ENCODE assay signal across 9 cellular contexts in the genomic region with DNA sequence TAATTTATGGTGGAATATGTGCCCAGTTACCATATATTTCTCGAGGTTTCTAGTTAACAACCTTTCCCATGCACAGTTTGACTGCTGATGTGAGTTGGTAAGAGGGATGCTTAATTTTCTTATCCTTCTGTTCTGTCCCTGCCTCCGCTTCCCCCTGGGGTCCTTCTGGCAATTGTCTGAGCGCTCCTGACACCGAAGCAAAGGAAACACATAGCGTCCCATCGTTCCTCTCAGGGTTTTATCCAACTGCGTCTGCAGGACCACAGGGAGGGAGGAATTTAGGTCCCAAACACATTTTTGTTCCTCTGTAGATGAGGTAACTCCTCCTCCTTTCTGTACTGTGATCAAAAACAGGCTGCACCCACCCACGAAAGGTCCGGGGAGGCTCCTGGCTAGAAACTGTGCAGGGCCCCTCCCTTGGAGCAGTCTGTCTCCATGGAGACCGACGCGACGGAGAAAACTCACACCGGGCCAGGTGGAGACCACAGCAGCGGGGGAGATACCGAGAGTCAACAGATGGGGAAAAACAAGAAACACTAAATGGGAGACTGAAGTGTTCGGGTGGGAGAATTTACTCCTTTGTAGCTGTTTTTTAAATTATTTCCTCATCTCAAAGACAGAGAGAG.
DNase-seq lines count a peak whose midpoint lies in the region; ATAC-seq and TF ChIP-seq lines count a peak whose summit lies in the region.
"Had no signal": no experiment of that assay in that cellular context is flagged by ENCODE, and none has a peak within 500 bp of the region (broad histone marks: within the 10 kb centered on the region; RNA-seq: fewer than 3 reads in every experiment).

No MANE protein-coding gene starts in this region.

- TF ChIP-seq CTCF in fibroblast of the aortic adventitia (IDR thresholded peaks at IDR 0.05; ENCODE audit: insufficient read depth, low read length): no peak
- TF ChIP-seq CTCF in natural killer cell (IDR thresholded peaks at IDR 0.05): no peak

- H3K9me3 Mint-ChIP-seq in natural killer cell: peaks cover 5 to 17% of the 10 kb centered on the region in 2 donors

- no peaks in the 10 kb centered on the region for H3K36me3 Mint-ChIP-seq in natural killer cell

- intact Hi-C loops in Right ventricle myocardium inferior (cut with DNase I): no loop called here
- intact Hi-C loops in cardiac septum (cut with DNase I): no loop called here
- intact Hi-C loops in natural killer cell (cut with micrococcal nuclease): no loop called here

- no peaks in the 10 kb centered on the region for H3K4me1 Mint-ChIP-seq in natural killer cell

- no peaks in the 10 kb centered on the region for H3K27me3 Mint-ChIP-seq in natural killer cell (ENCODE audit: low read depth in 2 of 2)

- H3K27ac Mint-ChIP-seq in natural killer cell: no peak overlapping the region

- ATAC-seq in Right ventricle myocardium inferior (peak; percentile 25), natural killer cell (no peak), esophagus mucosa (no peak)

- DNase-seq in Right ventricle myocardium inferior (ENCODE audit: missing footprints) (no peak), cardiac septum (ENCODE audit: low spot score) (no peak), NCI-H2171 treated with DMSO at 0.1 percent for 48 hours (lab: John Stamatoyannopoulos, UW) (peak; percentile 73), fibroblast of the aortic adventitia (ENCODE audit: low read depth) (no peak), renal cortical epithelial cell (ENCODE audit: low read depth) (peak; percentile 36), natural killer cell (no peak)
- DNase-seq in stimulated activated CD4-positive, alpha-beta T cell treated with anti-CD3 and anti-CD28 coated beads, Interleukin-4, amount 100 ng/mL, for 1 hour: no peak

- peak overlapping the region; percentile 31 for H3K4me3 ChIP-seq in fibroblast of the aortic adventitia (ENCODE audit: low read depth, low read length)
- H3K4me3 ChIP-seq: lung had no signal

- no peak overlapping the region for H3K4me3 Mint-ChIP-seq in natural killer cell

Comparison
In these comparisons a context has a peak if more than half of its experiments do, and no peak if none do; other contexts are left out.
1. DNase-seq: peak in NCI-H2171 treated with DMSO at 0.1 percent for 48 hours (single experiment) and renal cortical epithelial cell (single experiment); none in Right ventricle myocardium inferior (single experiment), cardiac septum (single experiment), fibroblast of the aortic adventitia (single experiment), stimulated activated CD4-positive, alpha-beta T cell treated with anti-CD3 and anti-CD28 coated beads, Interleukin-4, amount 100 ng/mL, for 1 hour (single experiment) and natural killer cell (single experiment).